ENCODE assay signal across 17 cellular contexts in the genomic region with DNA sequence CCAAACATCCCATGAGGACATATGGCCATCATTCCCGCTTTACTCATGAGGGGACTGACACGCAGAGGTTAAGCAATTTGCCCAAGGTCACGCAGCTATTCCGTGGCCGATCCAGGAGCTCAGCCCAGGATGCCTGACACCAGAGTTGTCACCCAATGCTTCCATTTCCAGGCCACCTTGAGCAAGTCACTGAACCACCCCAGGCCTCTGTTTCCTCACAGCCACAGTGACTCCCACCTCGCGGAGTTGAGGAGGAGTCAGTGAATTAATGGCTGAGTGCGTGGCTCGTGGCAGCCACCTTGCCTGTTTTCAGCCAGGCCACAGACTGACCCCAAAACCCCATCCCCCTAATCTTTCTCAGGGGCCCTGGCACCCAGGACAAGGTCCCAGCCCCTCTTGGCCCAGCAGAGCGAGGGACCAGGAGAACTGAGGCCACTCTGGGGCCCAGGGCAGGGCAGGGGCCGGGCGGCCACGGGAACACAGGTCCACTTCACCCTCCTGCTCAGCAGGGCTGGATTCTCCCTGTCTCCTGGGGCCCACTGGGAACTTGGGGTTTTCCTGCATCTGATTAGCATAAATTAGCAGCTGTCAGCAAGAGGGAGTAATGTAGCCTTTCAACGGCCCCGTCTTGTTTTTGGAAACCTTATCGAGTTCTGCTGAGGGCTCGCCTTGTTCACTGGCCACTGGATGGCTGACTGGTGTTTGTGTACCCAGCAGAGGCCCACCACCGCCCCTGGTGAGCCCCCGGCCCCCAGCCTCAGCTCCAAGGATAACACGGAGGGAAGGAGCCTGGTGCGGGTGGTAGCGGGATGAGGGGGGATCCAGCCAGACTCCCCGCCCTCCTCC. TPM values are rescaled to one million over a fixed set of nuclear protein-coding genes. Genes with fewer than 3 reads are reported as not detected.
DNase-seq lines count a peak whose midpoint lies in the region; ATAC-seq and TF ChIP-seq lines count a peak whose summit lies in the region.
"Had no signal": no experiment of that assay in that cellular context is flagged by ENCODE, and none has a peak within 500 bp of the region (broad histone marks: within the 10 kb centered on the region; RNA-seq: fewer than 3 reads in every experiment).

No MANE protein-coding gene starts in this region.

- H3K4me3 ChIP-seq in A673 (ENCODE audit: low read depth, low read length, poor library complexity, severe bottlenecking) = no peak overlapping the region
- H3K4me3 ChIP-seq in CD8-positive, alpha-beta memory T cell (ENCODE audit: low read length) = no peak overlapping the region
- H3K4me3 ChIP-seq in lower lobe of right lung = no peak overlapping the region
- H3K4me3 ChIP-seq in aorta (ENCODE audit: low read length in 2 of 2) = no peak overlapping the region
- H3K4me3 ChIP-seq: A549, GM23248, HAP-1 had no signal

- H3K4me3 Mint-ChIP-seq in CD8-positive, alpha-beta memory T cell = no peak overlapping the region
- H3K4me3 Mint-ChIP-seq in immature natural killer cell = no peak overlapping the region
- H3K4me3 Mint-ChIP-seq in activated T-cell treated with anti-CD3 and anti-CD28 coated beads, Interleukin-2, amount 50 U/mL, for 72 hours = no peak overlapping the region

- WGBS in aorta, 2 donors = 89 to 93% methylated on average over 23 of the region's 23 CpGs

- no peak for TF ChIP-seq CTCF in A673 (conservative IDR thresholded peaks at IDR 0.05; ENCODE audit: low read depth, low read length)
- no peak for TF ChIP-seq CTCF in lower lobe of right lung (IDR thresholded peaks at IDR 0.05)

- H3K27ac ChIP-seq in A673 (ENCODE audit: low read depth, low read length, poor library complexity, severe bottlenecking) (no peak overlapping the region), caudate nucleus (ENCODE audit: low read depth, low read length) (peak overlapping the region; percentile 79), lower lobe of right lung (no peak overlapping the region), aorta (ENCODE audit: low read depth in 1 of 2, low read length in 2 of 2) (no peak overlapping the region)
- H3K27ac ChIP-seq in CD8-positive, alpha-beta memory T cell (ENCODE audit: low read depth, low read length) = peak overlapping the region; percentile 68
- H3K27ac ChIP-seq: A549, C4-2B, GM23248 had no signal

- no peak overlapping the region for H3K27ac Mint-ChIP-seq in CD8-positive, alpha-beta memory T cell
- H3K27ac Mint-ChIP-seq in immature natural killer cell = no peak overlapping the region
- H3K27ac Mint-ChIP-seq in activated T-cell treated with anti-CD3 and anti-CD28 coated beads, Interleukin-2, amount 50 U/mL, for 72 hours = no peak overlapping the region

- H3K4me1 ChIP-seq in A673 (ENCODE audit: insufficient read depth, low read length, poor library complexity, severe bottlenecking) = peaks cover 19% of the 10 kb centered on the region
- peaks cover 10% of the 10 kb centered on the region for H3K4me1 ChIP-seq in CD8-positive, alpha-beta memory T cell (ENCODE audit: insufficient read depth, low read length)
- peaks cover 7% of the 10 kb centered on the region for H3K4me1 ChIP-seq in lower lobe of right lung
- H3K4me1 ChIP-seq in aorta (ENCODE audit: control insufficient read depth in 1 of 2, insufficient read depth in 2 of 2, low read length in 2 of 2) = no peaks in the 10 kb centered on the region
- H3K4me1 ChIP-seq: A549, HAP-1 had no signal

- no peak for ATAC-seq in lower lobe of right lung
- ATAC-seq in HG02840 (IDR thresholded peaks at IDR 0.05; ENCODE audit: low FRiP score, unreplicated experiment) = no peak
- ATAC-seq in aorta (ENCODE audit: low FRiP score) = no peak
- ATAC-seq in activated T-cell treated with anti-CD3 and anti-CD28 coated beads, Interleukin-2, amount 50 U/mL, for 72 hours (replicated peaks in 1 of 2) = no peak

- H3K9me3 Mint-ChIP-seq in CD8-positive, alpha-beta memory T cell = peaks cover 0 to 2% (median 0%) of the 10 kb centered on the region in 5 donors
- no peaks in the 10 kb centered on the region for H3K9me3 Mint-ChIP-seq in immature natural killer cell
- H3K9me3 Mint-ChIP-seq in activated T-cell treated with anti-CD3 and anti-CD28 coated beads, Interleukin-2, amount 50 U/mL, for 72 hours = no peaks in the 10 kb centered on the region

- peak; percentile 35 for DNase-seq in A673 (ENCODE audit: low spot score)
- no peak for DNase-seq in CD8-positive, alpha-beta memory T cell
- no peak for DNase-seq in caudate nucleus (lab: John Stamatoyannopoulos, UW)
- peak; percentile 19 for DNase-seq in lower lobe of right lung
- no peak for DNase-seq in immature natural killer cell
- no peak for DNase-seq in aorta
- DNase-seq in activated T-cell treated with anti-CD3 and anti-CD28 coated beads, Interleukin-2, amount 50 U/mL, for 72 hours = no peak
- DNase-seq: GM23248; NCI-H1105; NCI-H748 treated with DMSO at 0.1 percent for 48 hours; NK-92 treated with Interleukin-12 subunit alpha and Interleukin-12 subunit beta, amount 100 ng/mL, for 24 hours; SK-N-SH had no signal

- POLR2A ChIA-PET in A673 (lab: Charles Lee; ENCODE audit: low non-redundant PET) = no interaction called here
- POLR2A ChIA-PET in CD8-positive, alpha-beta memory T cell (lab: Charles Lee) = no interaction called here

- peaks cover 11 to 18% (median 12%) of the 10 kb centered on the region in 3 donors for H3K4me1 Mint-ChIP-seq in CD8-positive, alpha-beta memory T cell
- peaks cover 7 to 10% of the 10 kb centered on the region in 2 donors for H3K4me1 Mint-ChIP-seq in immature natural killer cell
- H3K4me1 Mint-ChIP-seq in activated T-cell treated with anti-CD3 and anti-CD28 coated beads, Interleukin-2, amount 50 U/mL, for 72 hours (ENCODE audit: low read depth) = peaks cover 15% of the 10 kb centered on the region

- H3K36me3 ChIP-seq in A673 (ENCODE audit: insufficient read depth, low read length, poor library complexity, severe bottlenecking) = no peaks in the 10 kb centered on the region
- no peaks in the 10 kb centered on the region for H3K36me3 ChIP-seq in CD8-positive, alpha-beta memory T cell (ENCODE audit: insufficient read depth, low read length)
- no peaks in the 10 kb centered on the region for H3K36me3 ChIP-seq in lower lobe of right lung
- no peaks in the 10 kb centered on the region for H3K36me3 ChIP-seq in aorta (ENCODE audit: control insufficient read depth in 1 of 2, insufficient read depth in 2 of 2, low read length in 1 of 2)
- H3K36me3 ChIP-seq: HAP-1 had no signal

- H3K36me3 Mint-ChIP-seq in CD8-positive, alpha-beta memory T cell = no peaks in the 10 kb centered on the region
- H3K36me3 Mint-ChIP-seq in immature natural killer cell = no peaks in the 10 kb centered on the region
- H3K36me3 Mint-ChIP-seq in activated T-cell treated with anti-CD3 and anti-CD28 coated beads, Interleukin-2, amount 50 U/mL, for 72 hours (ENCODE audit: insufficient read depth in 2 of 2) = no peaks in the 10 kb centered on the region

- H3K27me3 ChIP-seq in A673 (replicated peaks; ENCODE audit: insufficient read depth, low read depth, low read length, poor library complexity) (no peaks in the 10 kb centered on the region), lower lobe of right lung (ENCODE audit: low read depth) (no peaks in the 10 kb centered on the region), aorta (ENCODE audit: control insufficient read depth in 1 of 2, insufficient read depth in 2 of 2, low read length in 1 of 2) (no peaks in the 10 kb centered on the region)
- H3K27me3 ChIP-seq in CD8-positive, alpha-beta memory T cell (ENCODE audit: insufficient read depth, low read length, poor library complexity, severe bottlenecking) = no peaks in the 10 kb centered on the region

- intact Hi-C loops in A673 (cut with micrococcal nuclease; ENCODE audit: unreplicated experiment) = no loop called here
- intact Hi-C loops in lower lobe of right lung (cut with DNase I) = loop anchor here (10.0 kb wide), 1 partner anchor 52 kb away; a partner anchor contains a TSS
- intact Hi-C loops in aorta (cut with DNase I) = no loop called here

- CTCF ChIA-PET in A673 (lab: Charles Lee) = interaction anchor here (1.0 to 3.2 kb wide), 3 partner anchors 9 to 58 kb away, joined by 4 to 56 read pairs (median 5); no protein-coding TSS in a partner anchor
- CTCF ChIA-PET in CD8-positive, alpha-beta memory T cell (lab: Charles Lee) = interaction anchor here (3.4 to 12.4 kb wide), 2 partner anchors 16 to 53 kb away, joined by 18 to 525 read pairs; a partner anchor contains a TSS

- no peaks in the 10 kb centered on the region for H3K9me3 ChIP-seq in A673 (ENCODE audit: low read depth, low read length, poor library complexity, severe bottlenecking)
- no peaks in the 10 kb centered on the region for H3K9me3 ChIP-seq in CD8-positive, alpha-beta memory T cell (ENCODE audit: low read length)
- H3K9me3 ChIP-seq in lower lobe of right lung = no peaks in the 10 kb centered on the region
- no peaks in the 10 kb centered on the region for H3K9me3 ChIP-seq in aorta (ENCODE audit: control insufficient read depth, low read length)
- H3K9me3 ChIP-seq: A549, HAP-1, SK-N-SH had no signal

- H3K27me3 Mint-ChIP-seq in CD8-positive, alpha-beta memory T cell = no peaks in the 10 kb centered on the region
- H3K27me3 Mint-ChIP-seq in immature natural killer cell (ENCODE audit: low read depth in 3 of 3) = peaks cover 0 to 5% (median 4%) of the 10 kb centered on the region in 3 donors
- no peaks in the 10 kb centered on the region for H3K27me3 Mint-ChIP-seq in activated T-cell treated with anti-CD3 and anti-CD28 coated beads, Interleukin-2, amount 50 U/mL, for 72 hours (ENCODE audit: low read depth)

- no TSS peak for BruUV-seq in A673 (replicated peaks; lab: Mats Ljungman, UMichigan)

RNA-seq across cellular contexts. Expression of a gene that starts 19.7 kb away (rescaled TPM):
- total RNA-seq in A673 (2021) (not detected in 2 replicates), lower lobe of right lung (544 TPM), aorta (100 to 1,000 TPM; 114 to 116 TPM)
- 100 to 1,000 TPM; 204 to 206 TPM for total RNA-seq in CD8-positive, alpha-beta memory T cell
- polyA plus RNA-seq in CD8-positive, alpha-beta memory T cell = 589 TPM
- polyA plus RNA-seq in immature natural killer cell (100 to 1,000 TPM; 464 to 744 (median 541) TPM), aorta (100 to 1,000 TPM in 1 of 2 donors, 10 to 100 TPM in 1; 18.0 to 122 TPM)
- 100 to 1,000 TPM; 220 to 281 TPM for total RNA-seq in activated T-cell treated with anti-CD3 and anti-CD28 coated beads, Interleukin-2, amount 50 U/mL, for 72 hours
- total RNA-seq: GM23248, NCI-H460 had no signal

RNA-seq across cellular contexts. Expression of a gene that starts 53.9 kb away (rescaled TPM):
- total RNA-seq in A673 (2021) (not detected in 2 replicates), lower lobe of right lung (not detected), aorta (under 1 TPM in 1 of 2 donors, not detected in 1; 0.42 TPM)
- total RNA-seq in CD8-positive, alpha-beta memory T cell = under 1 TPM; 0.59 to 0.91 TPM
- not detected for polyA plus RNA-seq in CD8-positive, alpha-beta memory T cell
- polyA plus RNA-seq in immature natural killer cell (not detected), aorta (not detected)
- total RNA-seq in activated T-cell treated with anti-CD3 and anti-CD28 coated beads, Interleukin-2, amount 50 U/mL, for 72 hours = 1 to 10 TPM; 1.0 to 1.2 TPM
- polyA plus RNA-seq: GM23248 had no signal

Comparison
In these comparisons a context has a peak if more than half of its experiments do, and no peak if none do; other contexts are left out.
1. DNase-seq: peak in A673 (single experiment) and lower lobe of right lung (single experiment); none in CD8-positive, alpha-beta memory T cell (0 of 5), caudate nucleus (0 of 61), immature natural killer cell (0 of 3), aorta (0 of 2) and activated T-cell treated with anti-CD3 and anti-CD28 coated beads, Interleukin-2, amount 50 U/mL, for 72 hours (0 of 2).
2. H3K27ac ChIP-seq: peak in CD8-positive, alpha-beta memory T cell (single experiment) and caudate nucleus (single experiment); none in A673 (single experiment), lower lobe of right lung (single experiment) and aorta (0 of 2).
3. RNA of a gene that starts 19.7 kb away (total RNA-seq): 544 TPM in lower lobe of right lung (single experiment), 220 to 281 TPM in activated T-cell treated with anti-CD3 and anti-CD28 coated beads, Interleukin-2, amount 50 U/mL, for 72 hours, 204 to 206 TPM in CD8-positive, alpha-beta memory T cell and 114 to 116 TPM in aorta; not detected in A673; every median in the first group is over 100 times any median in the second.